2 cellular contexts compared by ENCODE assay signal in the genomic region with DNA sequence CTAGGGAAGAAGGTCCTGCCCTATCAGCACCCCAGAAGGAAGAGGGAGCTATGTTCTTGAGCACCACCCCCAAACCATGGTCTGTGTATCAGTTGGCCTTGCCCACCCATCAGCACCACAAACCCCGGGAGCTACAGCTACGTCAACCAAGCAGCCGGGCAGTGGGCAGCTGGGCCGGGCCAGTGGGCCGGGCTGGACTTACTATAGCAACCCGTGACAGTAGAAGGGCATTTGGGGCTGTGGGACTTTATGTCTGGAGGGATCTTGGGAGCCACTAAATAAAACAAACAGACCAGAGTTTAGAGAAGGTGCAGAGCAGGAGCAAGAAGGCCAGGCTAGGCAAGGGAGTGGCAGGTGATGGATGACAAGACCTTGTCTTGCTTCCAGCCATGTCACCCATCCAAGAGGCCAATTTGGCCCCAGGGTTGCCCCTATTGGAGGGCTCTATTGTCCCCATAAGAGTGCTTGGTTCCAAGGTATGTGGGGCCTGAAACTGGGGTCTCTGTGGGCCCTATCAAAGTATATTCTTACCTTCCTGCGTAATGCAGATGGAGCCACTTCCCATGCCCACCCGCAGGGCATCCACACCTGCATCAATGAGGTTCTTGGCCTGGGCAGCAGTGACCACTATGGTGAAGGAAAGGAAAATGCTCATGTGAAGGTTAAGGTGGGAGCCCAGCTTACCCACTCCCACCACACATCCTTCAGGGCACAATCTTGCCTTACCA.
TF ChIP-seq lines count a peak whose summit lies in the region.

No MANE protein-coding gene starts in this region.

TF ChIP-seq in A549, 52 proteins besides CTCF, POLR2A, EP300 and RAD21:
- TF ChIP-seq, protein P1, sequence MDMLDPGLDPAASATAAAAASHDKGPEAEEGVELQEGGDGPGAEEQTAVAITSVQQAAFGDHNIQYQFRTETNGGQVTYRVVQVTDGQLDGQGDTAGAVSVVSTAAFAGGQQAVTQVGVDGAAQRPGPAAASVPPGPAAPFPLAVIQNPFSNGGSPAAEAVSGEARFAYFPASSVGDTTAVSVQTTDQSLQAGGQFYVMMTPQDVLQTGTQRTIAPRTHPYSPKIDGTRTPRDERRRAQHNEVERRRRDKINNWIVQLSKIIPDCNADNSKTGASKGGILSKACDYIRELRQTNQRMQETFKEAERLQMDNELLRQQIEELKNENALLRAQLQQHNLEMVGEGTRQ (IDR thresholded peaks at IDR 0.05): no peak
- TF ChIP-seq, protein P2, sequence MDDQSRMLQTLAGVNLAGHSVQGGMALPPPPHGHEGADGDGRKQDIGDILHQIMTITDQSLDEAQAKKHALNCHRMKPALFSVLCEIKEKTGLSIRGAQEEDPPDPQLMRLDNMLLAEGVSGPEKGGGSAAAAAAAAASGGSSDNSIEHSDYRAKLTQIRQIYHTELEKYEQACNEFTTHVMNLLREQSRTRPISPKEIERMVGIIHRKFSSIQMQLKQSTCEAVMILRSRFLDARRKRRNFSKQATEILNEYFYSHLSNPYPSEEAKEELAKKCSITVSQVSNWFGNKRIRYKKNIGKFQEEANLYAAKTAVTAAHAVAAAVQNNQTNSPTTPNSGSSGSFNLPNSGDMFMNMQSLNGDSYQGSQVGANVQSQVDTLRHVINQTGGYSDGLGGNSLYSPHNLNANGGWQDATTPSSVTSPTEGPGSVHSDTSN (IDR thresholded peaks at IDR 0.05): 0 out of 2 replicates have a peak, but pooled peaks have one; percentile 10
- no peak; the same call in 1 of the 2 replicates for TF ChIP-seq POLR2AphosphoS2 (conservative IDR thresholded peaks at IDR 0.05; ENCODE audit: low read length)
TF ChIP-seq in A549: peak in this region for 1.

TF ChIP-seq in GM23338, 12 proteins besides CTCF, POLR2A, EP300 and RAD21:
- TF ChIP-seq POLR2AphosphoS5 (IDR thresholded peaks at IDR 0.05; ENCODE audit: low read depth): peak; percentile 35; the same call in 1 of the 2 replicates
- TF ChIP-seq, protein P3, sequence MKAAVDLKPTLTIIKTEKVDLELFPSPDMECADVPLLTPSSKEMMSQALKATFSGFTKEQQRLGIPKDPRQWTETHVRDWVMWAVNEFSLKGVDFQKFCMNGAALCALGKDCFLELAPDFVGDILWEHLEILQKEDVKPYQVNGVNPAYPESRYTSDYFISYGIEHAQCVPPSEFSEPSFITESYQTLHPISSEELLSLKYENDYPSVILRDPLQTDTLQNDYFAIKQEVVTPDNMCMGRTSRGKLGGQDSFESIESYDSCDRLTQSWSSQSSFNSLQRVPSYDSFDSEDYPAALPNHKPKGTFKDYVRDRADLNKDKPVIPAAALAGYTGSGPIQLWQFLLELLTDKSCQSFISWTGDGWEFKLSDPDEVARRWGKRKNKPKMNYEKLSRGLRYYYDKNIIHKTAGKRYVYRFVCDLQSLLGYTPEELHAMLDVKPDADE (IDR thresholded peaks at IDR 0.05): no peak
